In the genomic region with DNA sequence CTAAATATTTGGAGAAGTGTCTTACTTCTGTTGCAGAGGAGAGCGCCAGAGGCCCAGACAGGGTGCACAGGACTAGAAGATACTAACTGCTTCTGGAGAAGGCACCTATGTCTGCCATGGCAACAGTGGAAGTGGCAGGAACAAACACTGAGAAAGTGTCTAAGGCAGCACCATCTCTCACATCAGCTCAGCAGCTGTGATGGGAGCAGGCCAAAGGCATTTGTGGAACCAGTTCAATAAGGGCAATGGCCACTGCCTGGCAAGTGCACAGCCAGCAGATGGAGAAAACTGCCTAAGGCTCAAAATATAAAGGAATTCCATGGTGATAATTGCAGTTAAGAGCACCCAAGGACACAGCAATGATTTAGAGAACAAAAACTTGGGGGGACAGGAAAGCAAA, we compare ENCODE assay signal across 15 cellular contexts.
DNase-seq lines count a peak whose midpoint lies in the region; ATAC-seq and TF ChIP-seq lines count a peak whose summit lies in the region.
"Had no signal": no experiment of that assay in that cellular context is flagged by ENCODE, and none has a peak within 500 bp of the region (broad histone marks: within the 10 kb centered on the region; RNA-seq: fewer than 3 reads in every experiment).

No MANE protein-coding gene starts in this region.

- WGBS in neuronal stem cell (ENCODE audit: extremely low coverage in 2 of 2, insufficient read length in 2 of 2, insufficient replicate concordance in 1 of 2), 2 donors = no CpG with 5 or more reads among the region's 1 CpG
- 69 to 93% (median 86%) methylated on average over 1 of the region's 1 CpG for WGBS in spleen, 5 donors

- H2BK5ac ChIP-seq in neuronal stem cell (ENCODE audit: low read length) = no peak overlapping the region

- no peak overlapping the region for H2AK5ac ChIP-seq in neuronal stem cell (ENCODE audit: low read depth, low read length)

- no peak overlapping the region for H4K8ac ChIP-seq in neuronal stem cell (ENCODE audit: low read depth, low read length)

- no peak overlapping the region for H3K18ac ChIP-seq in neuronal stem cell (ENCODE audit: low read length)

- no peak for TF ChIP-seq CTCF in fibroblast of the aortic adventitia (IDR thresholded peaks at IDR 0.05; ENCODE audit: insufficient read depth, low read length)
- no peak for TF ChIP-seq CTCF in spleen (IDR thresholded peaks at IDR 0.05 in 8 of 11, conservative IDR thresholded peaks at IDR 0.05 in 3 of 11)

- H3K36me3 ChIP-seq in neuronal stem cell (replicated peaks in 1 of 2; ENCODE audit: control insufficient read depth in 2 of 2, insufficient read depth in 2 of 2, low read length in 2 of 2) (no peaks in the 10 kb centered on the region), spleen (no peaks in the 10 kb centered on the region)
- H3K36me3 ChIP-seq: BLaER1 treated with 17β-estradiol and CSF1 and Interleukin-3, amounts not matched to agents 10 nM and 100 nM; esophagus muscularis mucosa had no signal

- H3K27me3 ChIP-seq in neuronal stem cell (ENCODE audit: control insufficient read depth in 3 of 3, insufficient read depth in 3 of 3, low read depth in 1 of 3, low read length in 3 of 3) (no peaks in the 10 kb centered on the region), spleen (replicated peaks in 1 of 7) (no peaks in the 10 kb centered on the region)
- H3K27me3 ChIP-seq: BLaER1 treated with 17β-estradiol and CSF1 and Interleukin-3, amounts not matched to agents 10 nM and 100 nM; esophagus muscularis mucosa had no signal

- peak overlapping the region; percentile 4 for H3K23ac ChIP-seq in neuronal stem cell (ENCODE audit: low read depth, low read length, poor library complexity)

- H2BK12ac ChIP-seq in neuronal stem cell (ENCODE audit: low read length) = no peak overlapping the region

- no peaks in the 10 kb centered on the region for H3K79me1 ChIP-seq in neuronal stem cell (ENCODE audit: low read depth, low read length)

- H3K27ac ChIP-seq in neuronal stem cell (replicated peaks; ENCODE audit: low read length) (no peak overlapping the region), spleen (no peak overlapping the region)
- H3K27ac ChIP-seq: BLaER1 treated with 17β-estradiol and CSF1 and Interleukin-3, amounts not matched to agents 10 nM and 100 nM; esophagus muscularis mucosa had no signal

- H4K91ac ChIP-seq in neuronal stem cell (ENCODE audit: low read depth, low read length, poor library complexity) = no peak overlapping the region

- intact Hi-C loops in spleen (cut with DNase I; ENCODE audit: low total_unique reads) = no loop called here

- H3K14ac ChIP-seq in neuronal stem cell (ENCODE audit: low read length) = no peak overlapping the region

- H3K4me3 ChIP-seq in fibroblast of the aortic adventitia (ENCODE audit: low read depth, low read length) (no peak overlapping the region), neuronal stem cell (ENCODE audit: low read length in 2 of 2) (no peak overlapping the region), spleen (no peak overlapping the region)
- H3K4me3 ChIP-seq: BLaER1 treated with 17β-estradiol and CSF1 and Interleukin-3, amounts not matched to agents 10 nM and 100 nM; esophagus muscularis mucosa had no signal

- ATAC-seq in GM21825 (IDR thresholded peaks at IDR 0.05; ENCODE audit: unreplicated experiment) (no peak), HG03460 (IDR thresholded peaks at IDR 0.05; ENCODE audit: unreplicated experiment) (no peak)

- H3K4ac ChIP-seq in neuronal stem cell (ENCODE audit: low read length) = no peak overlapping the region

- H3K9me3 ChIP-seq in neuronal stem cell (replicated peaks in 1 of 2; ENCODE audit: control insufficient read depth in 2 of 2, insufficient read depth in 1 of 2, low read depth in 1 of 2, low read length in 2 of 2) (no peaks in the 10 kb centered on the region), spleen (no peaks in the 10 kb centered on the region)
- H3K9me3 ChIP-seq: BLaER1 treated with 17β-estradiol and CSF1 and Interleukin-3, amounts not matched to agents 10 nM and 100 nM; esophagus muscularis mucosa had no signal

- no peak overlapping the region for H3K9ac ChIP-seq in neuronal stem cell (ENCODE audit: low read depth, low read length, poor library complexity)
- H3K9ac ChIP-seq: BLaER1 treated with 17β-estradiol and CSF1 and Interleukin-3, amounts not matched to agents 10 nM and 100 nM had no signal

- no peak overlapping the region for H2AFZ ChIP-seq in neuronal stem cell (ENCODE audit: low read length)

- H3K4me1 ChIP-seq in neuronal stem cell (ENCODE audit: control insufficient read depth in 2 of 2, insufficient read depth in 1 of 2, low read depth in 1 of 2, low read length in 2 of 2) = no peaks in the 10 kb centered on the region
- no peaks in the 10 kb centered on the region for H3K4me1 ChIP-seq in spleen
- H3K4me1 ChIP-seq: BLaER1 treated with 17β-estradiol and CSF1 and Interleukin-3, amounts not matched to agents 10 nM and 100 nM had no signal

- H3K4me2 ChIP-seq in neuronal stem cell (ENCODE audit: insufficient read depth, low read length, poor library complexity, severe bottlenecking) = no peak overlapping the region
- H3K4me2 ChIP-seq: BLaER1 treated with 17β-estradiol and CSF1 and Interleukin-3, amounts not matched to agents 10 nM and 100 nM had no signal

- H2BK15ac ChIP-seq in neuronal stem cell (ENCODE audit: low read length) = no peak overlapping the region

- DNase-seq in Ammon's horn (ENCODE audit: low spot score) = peak; percentile 62
- DNase-seq in M059J (ENCODE audit: low read depth) = peak; percentile 86
- peak; percentile 58 for DNase-seq in fibroblast of the aortic adventitia (ENCODE audit: low read depth)
- no peak for DNase-seq in neuronal stem cell (ENCODE audit: low spot score)
- no peak for DNase-seq in AG08396 (ENCODE audit: low spot score)
- DNase-seq in spleen = no peak
- DNase-seq: activated gamma-delta T cell; dermis blood vessel endothelial cell; mesendoderm; NCI-H510A; stimulated activated CD4-positive, alpha-beta T cell treated with anti-CD3 and anti-CD28 coated beads, Interleukin-12 subunit alpha, Interleukin-12 subunit beta, amount 100 ng/mL, for 4 hours had no signal

- no peak for TF ChIP-seq POLR2A in spleen (IDR thresholded peaks at IDR 0.05)

- no peak overlapping the region for H2BK120ac ChIP-seq in neuronal stem cell (ENCODE audit: low read depth, low read length)

Comparison
In these comparisons a context has a peak if more than half of its experiments do, and no peak if none do; other contexts are left out.
1. DNase-seq: peak in Ammon's horn (single experiment), M059J (single experiment) and fibroblast of the aortic adventitia (single experiment); none in neuronal stem cell (single experiment), AG08396 (single experiment) and spleen (single experiment).